In the genomic region with DNA sequence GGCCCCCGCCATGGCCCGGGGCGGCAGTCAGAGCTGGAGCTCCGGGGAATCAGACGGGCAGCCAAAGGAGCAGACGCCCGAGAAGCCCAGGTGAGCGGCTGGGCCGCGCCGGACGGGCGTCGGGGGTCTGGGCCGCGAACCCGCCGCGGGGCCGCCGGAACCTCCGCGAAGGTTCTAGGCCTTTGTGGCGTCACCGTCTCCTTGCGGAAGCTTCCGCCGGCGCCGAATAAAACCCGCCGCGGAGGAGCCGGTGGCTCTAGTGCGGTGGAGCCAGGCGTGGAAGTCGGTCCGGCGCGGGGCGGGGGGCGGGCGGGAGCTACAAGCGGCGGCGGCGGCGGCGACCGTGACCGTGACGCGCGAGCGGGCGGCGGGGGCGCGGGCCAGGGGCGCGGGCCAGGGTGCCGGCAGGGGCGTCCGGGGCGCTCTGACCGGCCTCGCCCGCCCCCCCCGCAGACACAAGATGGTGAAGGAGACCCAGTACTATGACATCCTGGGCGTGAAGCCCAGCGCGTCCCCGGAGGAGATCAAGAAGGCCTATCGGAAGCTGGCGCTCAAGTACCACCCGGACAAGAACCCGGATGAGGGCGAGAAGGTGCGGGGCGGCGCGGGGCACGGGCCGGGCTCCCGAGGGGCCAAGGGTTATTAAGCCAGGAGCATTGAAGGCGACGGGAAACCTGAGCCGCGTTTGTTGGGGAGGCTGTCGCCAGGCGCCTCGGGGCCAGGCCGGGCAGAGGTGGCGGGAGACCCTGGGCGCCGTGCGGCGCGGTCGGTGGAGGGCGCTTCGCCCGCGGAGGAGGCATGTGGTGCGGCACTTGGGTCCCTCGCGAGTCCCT, we compare ENCODE assay signal across 8 cellular contexts. TPM values are rescaled to one million over a fixed set of nuclear protein-coding genes. Genes with fewer than 3 reads are reported as not detected.
A peak's percentile ranks its signal among the peaks of the same experiment; 100 is the strongest.
DNase-seq lines count a peak whose midpoint lies in the region; ATAC-seq and TF ChIP-seq lines count a peak whose summit lies in the region.

A gene (plus strand): TSS at position 259 of the 833 bp plus-strand sequence. CDS start 202 bp downstream, at position 461.

- H3K9me3 ChIP-seq in ES-I3 (ENCODE audit: control insufficient read depth, insufficient read depth, low read length), result no peaks in the 10 kb centered on the region
- H3K9me3 ChIP-seq in Panc1 (ENCODE audit: control insufficient read depth, insufficient read depth, low read depth, low read length), result no peaks in the 10 kb centered on the region
- no peaks in the 10 kb centered on the region for H3K9me3 ChIP-seq in psoas muscle
- H3K9me3 ChIP-seq in transverse colon, result no peaks in the 10 kb centered on the region

- CTCF ChIA-PET in Panc1 (lab: Charles Lee), result interaction anchor here (0.5 kb wide), 1 partner anchor 24 kb away, joined by 6 read pairs; no protein-coding TSS in a partner anchor

- H3K36me3 ChIP-seq in ES-I3 (ENCODE audit: insufficient read depth, low read length) (no peaks in the 10 kb centered on the region), Panc1 (ENCODE audit: control insufficient read depth, insufficient read depth, low read length) (no peaks in the 10 kb centered on the region), psoas muscle (ENCODE audit: insufficient read depth in 1 of 2, low read depth in 1 of 2) (no peaks in the 10 kb centered on the region), transverse colon (no peaks in the 10 kb centered on the region)

- no TSS peak for BruUV-seq in Panc1 (replicated peaks; lab: Mats Ljungman, UMichigan)

- TF ChIP-seq POLR2A in transverse colon (IDR thresholded peaks at IDR 0.05), result no peak

- H3K4me3 ChIP-seq in Panc1 (ENCODE audit: low read depth in 2 of 2, low read length in 2 of 2), result peak within 1 kb of the TSS; percentile 49 to 61
- H3K4me3 ChIP-seq in psoas muscle, result peak within 1 kb of the TSS; percentile 88
- peak within 1 kb of the TSS; percentile 62 to 92 (median 70) for H3K4me3 ChIP-seq in transverse colon

- H3K27me3 Mint-ChIP-seq in activated naive CD8-positive, alpha-beta T cell treated with anti-CD3 and anti-CD28 coated beads for 36 hours, result no peaks in the 10 kb centered on the region

- no peaks in the 10 kb centered on the region for H3K9me3 Mint-ChIP-seq in activated naive CD8-positive, alpha-beta T cell treated with anti-CD3 and anti-CD28 coated beads for 36 hours

- H3K27ac Mint-ChIP-seq in activated naive CD8-positive, alpha-beta T cell treated with anti-CD3 and anti-CD28 coated beads for 36 hours, result peak within 1 kb of the TSS; percentile 81

- H3K27me3 ChIP-seq in Panc1 (ENCODE audit: control insufficient read depth, insufficient read depth, low read length), result no peaks in the 10 kb centered on the region
- H3K27me3 ChIP-seq in psoas muscle (ENCODE audit: insufficient read depth in 3 of 3, low read length in 2 of 3), result no peaks in the 10 kb centered on the region
- H3K27me3 ChIP-seq in transverse colon, result no peaks in the 10 kb centered on the region

- peaks cover 37% of the 10 kb centered on the region for H3K4me1 Mint-ChIP-seq in activated naive CD8-positive, alpha-beta T cell treated with anti-CD3 and anti-CD28 coated beads for 36 hours

- H3K4me1 ChIP-seq in ES-I3 (ENCODE audit: insufficient read depth, low read length) (no peaks in the 10 kb centered on the region; the same call in 1 of the 2 replicates), Panc1 (ENCODE audit: control insufficient read depth, insufficient read depth, low read length) (peaks cover 12% of the 10 kb centered on the region), psoas muscle (peaks cover 38% of the 10 kb centered on the region), transverse colon (peaks cover 13 to 24% (median 17%) of the 10 kb centered on the region in 4 donors)

- peak within 1 kb of the TSS; percentile 82 for H3K4me3 Mint-ChIP-seq in activated naive CD8-positive, alpha-beta T cell treated with anti-CD3 and anti-CD28 coated beads for 36 hours

- ATAC-seq in Panc1 (peak; percentile 78), psoas muscle (peak; percentile 40 to 71 (median 46))

- H3K27ac ChIP-seq in Panc1 (ENCODE audit: low read length) (peak within 1 kb of the TSS; percentile 69), psoas muscle (peak within 1 kb of the TSS; percentile 95), transverse colon (peak within 1 kb of the TSS; percentile 79 to 95 (median 92))

- DNase-seq in Panc1 (ENCODE audit: low read depth, low spot score) (no peak), cardiac septum (ENCODE audit: low spot score) (peak; percentile 84), psoas muscle (peak; percentile 76 to 85), transverse colon (peak; percentile 63), A172 (ENCODE audit: low spot score) (no peak), UCSD-AML1 (lab: John Stamatoyannopoulos, UW; ENCODE audit: unreplicated experiment) (no peak)
- DNase-seq in activated naive CD8-positive, alpha-beta T cell treated with anti-CD3 and anti-CD28 coated beads for 36 hours, result peak; percentile 60

- H3K36me3 Mint-ChIP-seq in activated naive CD8-positive, alpha-beta T cell treated with anti-CD3 and anti-CD28 coated beads for 36 hours, result peaks cover 17% of the 10 kb centered on the region

- intact Hi-C loops in Panc1 (cut with micrococcal nuclease; ENCODE audit: unreplicated experiment) (no loop called here), cardiac septum (cut with DNase I) (no loop called here), psoas muscle (cut with DNase I) (loop anchor here in 1 of 2 donors (10.0 kb wide), 1 partner anchor 260 kb away; no protein-coding TSS in a partner anchor), transverse colon (cut with DNase I; ENCODE audit: low total_unique reads) (no loop called here)

- peak within 1 kb of the TSS; percentile 58; the same call in 1 of the 2 replicates for H3K9ac ChIP-seq in ES-I3 (ENCODE audit: low read depth, low read length)

- POLR2A ChIA-PET in Panc1 (lab: Charles Lee), result no interaction called here

- TF ChIP-seq EP300 in transverse colon (IDR thresholded peaks at IDR 0.05; ENCODE audit: low read depth), result no peak

- in situ Hi-C loops in Panc1 (cut with HindIII; ENCODE audit: low pct_unique_long_range_greater_than_20kb, low sequenced_read_pairs) (loop anchor here (25.0 kb wide), 1 partner anchor 127 kb away; a partner anchor contains a TSS), transverse colon (cut with MboI; ENCODE audit: low pct_ligation_motif_present in 1 of 4, low pct_unique_long_range_greater_than_20kb in 1 of 4, low sequenced_read_pairs in 3 of 4) (no loop called here)

- WGBS in psoas muscle, 3 donors, result 3 to 4% (median 3%) methylated on average over 88 to 107 of the region's 107 CpGs
- 5% methylated on average over 46 of the region's 107 CpGs; no CpG with 5 or more reads in 1 of the 2 donors for WGBS in transverse colon (ENCODE audit: low coverage in 1 of 2), 2 donors

- TF ChIP-seq CTCF in Panc1 (IDR thresholded peaks at IDR 0.05) (peak; percentile 56), psoas muscle (IDR thresholded peaks at IDR 0.05) (no peak), transverse colon (IDR thresholded peaks at IDR 0.05) (peak in 1 of 5 experiments; percentile 12)

RNA-seq across cellular contexts. Expression of the gene that starts here (rescaled TPM):
- total RNA-seq in Panc1 (2021; ENCODE audit: unreplicated experiment) (11.1 TPM), cardiac septum (150 TPM), psoas muscle (100 to 1,000 TPM in 3 of 4 donors, 10 to 100 TPM in 1; 78.5 to 263 (median 184) TPM), transverse colon (10 to 100 TPM; 34.9 to 69.9 (median 42.5) TPM)
- 13.0 TPM for polyA plus RNA-seq in Panc1 (2012; ENCODE audit: insufficient read length)
- 10 to 100 TPM; 36.8 to 39.3 TPM for total RNA-seq in activated naive CD8-positive, alpha-beta T cell treated with anti-CD3 and anti-CD28 coated beads for 36 hours
- 100 to 1,000 TPM; 154 to 276 (median 188) TPM for polyA plus RNA-seq in psoas muscle
- not detected in 2 replicates for total RNA-seq in A172 (2014; rRNA removed; shearing (Covaris generic))

Comparison
In these comparisons a context has a peak if more than half of its experiments do, and no peak if none do; other contexts are left out.
1. RNA of the gene that starts here (total RNA-seq): 78.5 to 263 TPM in psoas muscle, 150 TPM in cardiac septum (single experiment), 34.9 to 69.9 TPM in transverse colon, 36.8 to 39.3 TPM in activated naive CD8-positive, alpha-beta T cell treated with anti-CD3 and anti-CD28 coated beads for 36 hours and 11.1 TPM in Panc1 (single experiment); not detected in A172; every median in the first group is over 10 times any median in the second.
2. DNase-seq: peak in activated naive CD8-positive, alpha-beta T cell treated with anti-CD3 and anti-CD28 coated beads for 36 hours (single experiment), cardiac septum (single experiment), psoas muscle (2 of 2) and transverse colon (single experiment); none in Panc1 (single experiment), A172 (single experiment) and UCSD-AML1 (single experiment).
3. Peak in every context shown above with its lines, with median percentiles within 50 percentile points of each other: H3K27ac ChIP-seq and H3K4me3 ChIP-seq.